Comparison of ENCODE assay signal across 1 cellular context in genomic region chr6:104969785-104970581, GRCh38.
TF ChIP-seq lines count a peak whose summit lies in the region.

No MANE protein-coding gene starts in this region.

TF ChIP-seq in HCT116, 20 proteins besides CTCF, POLR2A, EP300 and RAD21 (continued from another document):
- no peak for TF ChIP-seq ATF3 (IDR thresholded peaks at IDR 0.05)
